ENCODE assay signal across 1 cellular context in genomic region chr6:139680819-139681218, GRCh38.
TF ChIP-seq lines count a peak whose summit lies in the region.

No MANE protein-coding gene starts in this region.

TF ChIP-seq in HCT116, 20 proteins besides CTCF, POLR2A, EP300 and RAD21 (continued from another document):
- TF ChIP-seq, protein P1, sequence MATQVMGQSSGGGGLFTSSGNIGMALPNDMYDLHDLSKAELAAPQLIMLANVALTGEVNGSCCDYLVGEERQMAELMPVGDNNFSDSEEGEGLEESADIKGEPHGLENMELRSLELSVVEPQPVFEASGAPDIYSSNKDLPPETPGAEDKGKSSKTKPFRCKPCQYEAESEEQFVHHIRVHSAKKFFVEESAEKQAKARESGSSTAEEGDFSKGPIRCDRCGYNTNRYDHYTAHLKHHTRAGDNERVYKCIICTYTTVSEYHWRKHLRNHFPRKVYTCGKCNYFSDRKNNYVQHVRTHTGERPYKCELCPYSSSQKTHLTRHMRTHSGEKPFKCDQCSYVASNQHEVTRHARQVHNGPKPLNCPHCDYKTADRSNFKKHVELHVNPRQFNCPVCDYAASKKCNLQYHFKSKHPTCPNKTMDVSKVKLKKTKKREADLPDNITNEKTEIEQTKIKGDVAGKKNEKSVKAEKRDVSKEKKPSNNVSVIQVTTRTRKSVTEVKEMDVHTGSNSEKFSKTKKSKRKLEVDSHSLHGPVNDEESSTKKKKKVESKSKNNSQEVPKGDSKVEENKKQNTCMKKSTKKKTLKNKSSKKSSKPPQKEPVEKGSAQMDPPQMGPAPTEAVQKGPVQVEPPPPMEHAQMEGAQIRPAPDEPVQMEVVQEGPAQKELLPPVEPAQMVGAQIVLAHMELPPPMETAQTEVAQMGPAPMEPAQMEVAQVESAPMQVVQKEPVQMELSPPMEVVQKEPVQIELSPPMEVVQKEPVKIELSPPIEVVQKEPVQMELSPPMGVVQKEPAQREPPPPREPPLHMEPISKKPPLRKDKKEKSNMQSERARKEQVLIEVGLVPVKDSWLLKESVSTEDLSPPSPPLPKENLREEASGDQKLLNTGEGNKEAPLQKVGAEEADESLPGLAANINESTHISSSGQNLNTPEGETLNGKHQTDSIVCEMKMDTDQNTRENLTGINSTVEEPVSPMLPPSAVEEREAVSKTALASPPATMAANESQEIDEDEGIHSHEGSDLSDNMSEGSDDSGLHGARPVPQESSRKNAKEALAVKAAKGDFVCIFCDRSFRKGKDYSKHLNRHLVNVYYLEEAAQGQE (IDR thresholded peaks at IDR 0.05; ENCODE audit: low read depth) = no peak
